Comparison of ENCODE assay signal across 1 cellular context in the genomic region with DNA sequence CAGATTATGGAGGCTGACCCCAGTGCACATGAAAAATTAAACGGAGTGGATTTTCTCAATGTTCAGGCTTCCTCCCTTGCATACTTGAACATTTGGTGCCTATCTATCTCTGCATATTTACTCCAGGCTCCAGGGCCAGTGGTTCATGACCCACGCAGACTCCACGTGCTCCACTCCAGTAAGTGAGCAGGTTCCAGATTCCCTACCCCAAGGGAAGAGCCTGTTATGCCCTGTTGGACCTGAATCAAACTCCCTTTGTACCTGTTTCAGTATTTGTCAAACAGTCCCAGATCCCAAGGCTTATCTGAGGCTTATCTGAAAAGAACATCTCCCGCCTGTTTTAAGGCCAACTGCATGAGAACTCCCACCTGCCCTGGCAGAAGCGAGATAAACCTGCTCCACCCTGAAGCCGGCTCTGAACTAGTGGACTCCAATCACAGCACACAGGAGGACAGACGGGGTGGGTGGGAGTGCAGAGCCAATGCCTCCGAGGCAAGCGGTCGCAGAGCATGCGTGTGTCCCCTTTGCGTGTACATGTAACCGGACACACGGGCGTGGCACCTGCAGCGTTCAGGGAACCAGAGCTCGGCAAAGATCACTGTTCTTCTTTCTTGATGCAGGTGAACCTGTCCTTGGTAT.
A peak's percentile ranks its signal among the peaks of the same experiment; 100 is the strongest.
TF ChIP-seq lines count a peak whose summit lies in the region.

No MANE protein-coding gene starts in this region.

TF ChIP-seq in HepG2, 621 proteins besides CTCF, POLR2A, EP300 and RAD21 (continued from another document and continues in another):
- 0 out of 2 replicates have a peak, but pooled peaks have one; percentile 0 for TF ChIP-seq TP53 (CRISPR knock-in tag; conservative IDR thresholded peaks at IDR 0.05)
- TF ChIP-seq, protein P1, sequence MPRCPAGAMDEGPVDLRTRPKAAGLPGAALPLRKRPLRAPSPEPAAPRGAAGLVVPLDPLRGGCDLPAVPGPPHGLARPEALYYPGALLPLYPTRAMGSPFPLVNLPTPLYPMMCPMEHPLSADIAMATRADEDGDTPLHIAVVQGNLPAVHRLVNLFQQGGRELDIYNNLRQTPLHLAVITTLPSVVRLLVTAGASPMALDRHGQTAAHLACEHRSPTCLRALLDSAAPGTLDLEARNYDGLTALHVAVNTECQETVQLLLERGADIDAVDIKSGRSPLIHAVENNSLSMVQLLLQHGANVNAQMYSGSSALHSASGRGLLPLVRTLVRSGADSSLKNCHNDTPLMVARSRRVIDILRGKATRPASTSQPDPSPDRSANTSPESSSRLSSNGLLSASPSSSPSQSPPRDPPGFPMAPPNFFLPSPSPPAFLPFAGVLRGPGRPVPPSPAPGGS (CRISPR knock-in tag; IDR thresholded peaks at IDR 0.05), result peak; percentile 29; the same call in 1 of the 2 replicates
- 0 out of 2 replicates have a peak, but pooled peaks have one; percentile 19 for TF ChIP-seq TARDBP (CRISPR knock-in tag; IDR thresholded peaks at IDR 0.05)
- TF ChIP-seq NFE2L1 (CRISPR knock-in tag; IDR thresholded peaks at IDR 0.05; ENCODE audit: borderline replicate concordance), result no peak
- no peak for TF ChIP-seq YEATS2 (CRISPR knock-in tag; IDR thresholded peaks at IDR 0.05; ENCODE audit: borderline replicate concordance)
- TF ChIP-seq, protein P2, sequence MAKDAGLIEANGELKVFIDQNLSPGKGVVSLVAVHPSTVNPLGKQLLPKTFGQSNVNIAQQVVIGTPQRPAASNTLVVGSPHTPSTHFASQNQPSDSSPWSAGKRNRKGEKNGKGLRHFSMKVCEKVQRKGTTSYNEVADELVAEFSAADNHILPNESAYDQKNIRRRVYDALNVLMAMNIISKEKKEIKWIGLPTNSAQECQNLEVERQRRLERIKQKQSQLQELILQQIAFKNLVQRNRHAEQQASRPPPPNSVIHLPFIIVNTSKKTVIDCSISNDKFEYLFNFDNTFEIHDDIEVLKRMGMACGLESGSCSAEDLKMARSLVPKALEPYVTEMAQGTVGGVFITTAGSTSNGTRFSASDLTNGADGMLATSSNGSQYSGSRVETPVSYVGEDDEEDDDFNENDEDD (CRISPR knock-in tag; IDR thresholded peaks at IDR 0.05; ENCODE audit: borderline replicate concordance), result peak; percentile 90; the same call in 1 of the 2 replicates
- no peak for TF ChIP-seq ZBTB8A (CRISPR knock-in tag; IDR thresholded peaks at IDR 0.05; ENCODE audit: borderline replicate concordance, low read depth)
- TF ChIP-seq MED13 (CRISPR knock-in tag; IDR thresholded peaks at IDR 0.05), result no peak
- peak; percentile 17; the same call in 1 of the 2 replicates for TF ChIP-seq KDM5B (CRISPR knock-in tag; IDR thresholded peaks at IDR 0.05; ENCODE audit: borderline replicate concordance)
- TF ChIP-seq SNAPC2 (CRISPR knock-in tag; IDR thresholded peaks at IDR 0.05), result no peak
- TF ChIP-seq ZMYM2 (CRISPR knock-in tag; IDR thresholded peaks at IDR 0.05), result peak; percentile 42; the same call in 1 of the 2 replicates
- TF ChIP-seq ZNF546 (CRISPR knock-in tag; conservative IDR thresholded peaks at IDR 0.05), result 0 out of 2 replicates have a peak, but pooled peaks have one; percentile 20
- TF ChIP-seq CHCHD3 (CRISPR knock-in tag; IDR thresholded peaks at IDR 0.05), result 0 out of 2 replicates have a peak, but pooled peaks have one; percentile 65
- TF ChIP-seq MTF1 (CRISPR knock-in tag; IDR thresholded peaks at IDR 0.05), result no peak
- no peak for TF ChIP-seq PLRG1 (conservative IDR thresholded peaks at IDR 0.05)
- TF ChIP-seq ZNF615 (CRISPR knock-in tag; IDR thresholded peaks at IDR 0.05; ENCODE audit: borderline replicate concordance), result no peak
- no peak for TF ChIP-seq SCMH1 (CRISPR knock-in tag; IDR thresholded peaks at IDR 0.05; ENCODE audit: borderline replicate concordance)
- no peak for TF ChIP-seq SP1 (IDR thresholded peaks at IDR 0.05)
- peak; percentile 4; the same call in 1 of the 2 replicates for TF ChIP-seq SP1 (CRISPR knock-in tag; IDR thresholded peaks at IDR 0.05)
- TF ChIP-seq, protein P3, sequence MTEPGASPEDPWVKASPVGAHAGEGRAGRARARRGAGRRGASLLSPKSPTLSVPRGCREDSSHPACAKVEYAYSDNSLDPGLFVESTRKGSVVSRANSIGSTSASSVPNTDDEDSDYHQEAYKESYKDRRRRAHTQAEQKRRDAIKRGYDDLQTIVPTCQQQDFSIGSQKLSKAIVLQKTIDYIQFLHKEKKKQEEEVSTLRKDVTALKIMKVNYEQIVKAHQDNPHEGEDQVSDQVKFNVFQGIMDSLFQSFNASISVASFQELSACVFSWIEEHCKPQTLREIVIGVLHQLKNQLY (CRISPR knock-in tag; IDR thresholded peaks at IDR 0.05), result peak; percentile 90
- TF ChIP-seq ZNF317 (CRISPR knock-in tag; IDR thresholded peaks at IDR 0.05), result 0 out of 2 replicates have a peak, but pooled peaks have one; percentile 8
- TF ChIP-seq PITX1 (CRISPR knock-in tag; IDR thresholded peaks at IDR 0.05), result peak; percentile 51; the same call in 1 of the 2 replicates
- TF ChIP-seq, protein P4, sequence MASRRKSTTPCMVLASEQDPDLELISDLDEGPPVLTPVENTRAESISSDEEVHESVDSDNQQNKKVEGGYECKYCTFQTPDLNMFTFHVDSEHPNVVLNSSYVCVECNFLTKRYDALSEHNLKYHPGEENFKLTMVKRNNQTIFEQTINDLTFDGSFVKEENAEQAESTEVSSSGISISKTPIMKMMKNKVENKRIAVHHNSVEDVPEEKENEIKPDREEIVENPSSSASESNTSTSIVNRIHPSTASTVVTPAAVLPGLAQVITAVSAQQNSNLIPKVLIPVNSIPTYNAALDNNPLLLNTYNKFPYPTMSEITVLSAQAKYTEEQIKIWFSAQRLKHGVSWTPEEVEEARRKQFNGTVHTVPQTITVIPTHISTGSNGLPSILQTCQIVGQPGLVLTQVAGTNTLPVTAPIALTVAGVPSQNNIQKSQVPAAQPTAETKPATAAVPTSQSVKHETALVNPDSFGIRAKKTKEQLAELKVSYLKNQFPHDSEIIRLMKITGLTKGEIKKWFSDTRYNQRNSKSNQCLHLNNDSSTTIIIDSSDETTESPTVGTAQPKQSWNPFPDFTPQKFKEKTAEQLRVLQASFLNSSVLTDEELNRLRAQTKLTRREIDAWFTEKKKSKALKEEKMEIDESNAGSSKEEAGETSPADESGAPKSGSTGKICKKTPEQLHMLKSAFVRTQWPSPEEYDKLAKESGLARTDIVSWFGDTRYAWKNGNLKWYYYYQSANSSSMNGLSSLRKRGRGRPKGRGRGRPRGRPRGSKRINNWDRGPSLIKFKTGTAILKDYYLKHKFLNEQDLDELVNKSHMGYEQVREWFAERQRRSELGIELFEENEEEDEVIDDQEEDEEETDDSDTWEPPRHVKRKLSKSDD (CRISPR knock-in tag; IDR thresholded peaks at IDR 0.05; ENCODE audit: low read depth), result 0 out of 2 replicates have a peak, but pooled peaks have one; percentile 66
- TF ChIP-seq MED1 (CRISPR knock-in tag; IDR thresholded peaks at IDR 0.05), result 0 out of 2 replicates have a peak, but pooled peaks have one; percentile 33
- TF ChIP-seq JUN (CRISPR knock-in tag; IDR thresholded peaks at IDR 0.05), result 0 out of 2 replicates have a peak, but pooled peaks have one; percentile 33
- TF ChIP-seq, protein P5, sequence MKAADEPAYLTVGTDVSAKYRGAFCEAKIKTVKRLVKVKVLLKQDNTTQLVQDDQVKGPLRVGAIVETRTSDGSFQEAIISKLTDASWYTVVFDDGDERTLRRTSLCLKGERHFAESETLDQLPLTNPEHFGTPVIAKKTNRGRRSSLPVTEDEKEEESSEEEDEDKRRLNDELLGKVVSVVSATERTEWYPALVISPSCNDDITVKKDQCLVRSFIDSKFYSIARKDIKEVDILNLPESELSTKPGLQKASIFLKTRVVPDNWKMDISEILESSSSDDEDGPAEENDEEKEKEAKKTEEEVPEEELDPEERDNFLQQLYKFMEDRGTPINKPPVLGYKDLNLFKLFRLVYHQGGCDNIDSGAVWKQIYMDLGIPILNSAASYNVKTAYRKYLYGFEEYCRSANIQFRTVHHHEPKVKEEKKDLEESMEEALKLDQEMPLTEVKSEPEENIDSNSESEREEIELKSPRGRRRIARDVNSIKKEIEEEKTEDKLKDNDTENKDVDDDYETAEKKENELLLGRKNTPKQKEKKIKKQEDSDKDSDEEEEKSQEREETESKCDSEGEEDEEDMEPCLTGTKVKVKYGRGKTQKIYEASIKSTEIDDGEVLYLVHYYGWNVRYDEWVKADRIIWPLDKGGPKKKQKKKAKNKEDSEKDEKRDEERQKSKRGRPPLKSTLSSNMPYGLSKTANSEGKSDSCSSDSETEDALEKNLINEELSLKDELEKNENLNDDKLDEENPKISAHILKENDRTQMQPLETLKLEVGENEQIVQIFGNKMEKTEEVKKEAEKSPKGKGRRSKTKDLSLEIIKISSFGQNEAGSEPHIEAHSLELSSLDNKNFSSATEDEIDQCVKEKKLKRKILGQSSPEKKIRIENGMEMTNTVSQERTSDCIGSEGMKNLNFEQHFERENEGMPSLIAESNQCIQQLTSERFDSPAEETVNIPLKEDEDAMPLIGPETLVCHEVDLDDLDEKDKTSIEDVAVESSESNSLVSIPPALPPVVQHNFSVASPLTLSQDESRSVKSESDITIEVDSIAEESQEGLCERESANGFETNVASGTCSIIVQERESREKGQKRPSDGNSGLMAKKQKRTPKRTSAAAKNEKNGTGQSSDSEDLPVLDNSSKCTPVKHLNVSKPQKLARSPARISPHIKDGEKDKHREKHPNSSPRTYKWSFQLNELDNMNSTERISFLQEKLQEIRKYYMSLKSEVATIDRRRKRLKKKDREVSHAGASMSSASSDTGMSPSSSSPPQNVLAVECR (CRISPR knock-in tag; IDR thresholded peaks at IDR 0.05; ENCODE audit: borderline replicate concordance), result peak; percentile 65; the same call in 1 of the 2 replicates
- peak; percentile 30; the same call in 1 of the 2 replicates for TF ChIP-seq SALL2 (CRISPR knock-in tag; IDR thresholded peaks at IDR 0.05)
- no peak for TF ChIP-seq KDM1A (CRISPR knock-in tag; IDR thresholded peaks at IDR 0.05)
- TF ChIP-seq ZFX (CRISPR knock-in tag; IDR thresholded peaks at IDR 0.05; ENCODE audit: low read depth), result 0 out of 2 replicates have a peak, but pooled peaks have one; percentile 31
- TF ChIP-seq, protein P6, sequence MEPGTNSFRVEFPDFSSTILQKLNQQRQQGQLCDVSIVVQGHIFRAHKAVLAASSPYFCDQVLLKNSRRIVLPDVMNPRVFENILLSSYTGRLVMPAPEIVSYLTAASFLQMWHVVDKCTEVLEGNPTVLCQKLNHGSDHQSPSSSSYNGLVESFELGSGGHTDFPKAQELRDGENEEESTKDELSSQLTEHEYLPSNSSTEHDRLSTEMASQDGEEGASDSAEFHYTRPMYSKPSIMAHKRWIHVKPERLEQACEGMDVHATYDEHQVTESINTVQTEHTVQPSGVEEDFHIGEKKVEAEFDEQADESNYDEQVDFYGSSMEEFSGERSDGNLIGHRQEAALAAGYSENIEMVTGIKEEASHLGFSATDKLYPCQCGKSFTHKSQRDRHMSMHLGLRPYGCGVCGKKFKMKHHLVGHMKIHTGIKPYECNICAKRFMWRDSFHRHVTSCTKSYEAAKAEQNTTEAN (CRISPR knock-in tag; conservative IDR thresholded peaks at IDR 0.05), result 0 out of 2 replicates have a peak, but pooled peaks have one; percentile 18
- TF ChIP-seq ZNF224 (CRISPR knock-in tag; IDR thresholded peaks at IDR 0.05), result 0 out of 2 replicates have a peak, but pooled peaks have one; percentile 75
- TF ChIP-seq, protein P7, sequence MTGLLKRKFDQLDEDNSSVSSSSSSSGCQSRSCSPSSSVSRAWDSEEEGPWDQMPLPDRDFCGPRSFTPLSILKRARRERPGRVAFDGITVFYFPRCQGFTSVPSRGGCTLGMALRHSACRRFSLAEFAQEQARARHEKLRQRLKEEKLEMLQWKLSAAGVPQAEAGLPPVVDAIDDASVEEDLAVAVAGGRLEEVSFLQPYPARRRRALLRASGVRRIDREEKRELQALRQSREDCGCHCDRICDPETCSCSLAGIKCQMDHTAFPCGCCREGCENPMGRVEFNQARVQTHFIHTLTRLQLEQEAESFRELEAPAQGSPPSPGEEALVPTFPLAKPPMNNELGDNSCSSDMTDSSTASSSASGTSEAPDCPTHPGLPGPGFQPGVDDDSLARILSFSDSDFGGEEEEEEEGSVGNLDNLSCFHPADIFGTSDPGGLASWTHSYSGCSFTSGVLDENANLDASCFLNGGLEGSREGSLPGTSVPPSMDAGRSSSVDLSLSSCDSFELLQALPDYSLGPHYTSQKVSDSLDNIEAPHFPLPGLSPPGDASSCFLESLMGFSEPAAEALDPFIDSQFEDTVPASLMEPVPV (CRISPR knock-in tag; IDR thresholded peaks at IDR 0.05), result no peak
- no peak for TF ChIP-seq SYNCRIP (IDR thresholded peaks at IDR 0.05; ENCODE audit: insufficient read depth, low read depth, low read length)
- TF ChIP-seq, protein P8, sequence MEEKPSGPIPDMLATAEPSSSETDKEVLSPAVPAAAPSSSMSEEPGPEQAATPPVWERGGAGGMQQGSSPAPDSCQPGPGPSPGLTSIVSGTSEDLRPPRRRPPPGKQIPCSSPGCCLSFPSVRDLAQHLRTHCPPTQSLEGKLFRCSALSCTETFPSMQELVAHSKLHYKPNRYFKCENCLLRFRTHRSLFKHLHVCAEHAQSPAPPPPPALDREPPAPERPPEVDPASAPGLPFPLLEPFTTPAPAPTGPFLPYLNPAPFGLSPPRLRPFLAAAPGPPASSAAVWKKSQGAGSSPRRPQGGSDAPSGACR (CRISPR knock-in tag; IDR thresholded peaks at IDR 0.05), result 0 out of 2 replicates have a peak, but pooled peaks have one; percentile 13
- TF ChIP-seq EHMT2 (IDR thresholded peaks at IDR 0.05; ENCODE audit: borderline replicate concordance, low read depth, low read length), result 0 out of 2 replicates have a peak, but pooled peaks have one; percentile 35
- TF ChIP-seq, protein P9, sequence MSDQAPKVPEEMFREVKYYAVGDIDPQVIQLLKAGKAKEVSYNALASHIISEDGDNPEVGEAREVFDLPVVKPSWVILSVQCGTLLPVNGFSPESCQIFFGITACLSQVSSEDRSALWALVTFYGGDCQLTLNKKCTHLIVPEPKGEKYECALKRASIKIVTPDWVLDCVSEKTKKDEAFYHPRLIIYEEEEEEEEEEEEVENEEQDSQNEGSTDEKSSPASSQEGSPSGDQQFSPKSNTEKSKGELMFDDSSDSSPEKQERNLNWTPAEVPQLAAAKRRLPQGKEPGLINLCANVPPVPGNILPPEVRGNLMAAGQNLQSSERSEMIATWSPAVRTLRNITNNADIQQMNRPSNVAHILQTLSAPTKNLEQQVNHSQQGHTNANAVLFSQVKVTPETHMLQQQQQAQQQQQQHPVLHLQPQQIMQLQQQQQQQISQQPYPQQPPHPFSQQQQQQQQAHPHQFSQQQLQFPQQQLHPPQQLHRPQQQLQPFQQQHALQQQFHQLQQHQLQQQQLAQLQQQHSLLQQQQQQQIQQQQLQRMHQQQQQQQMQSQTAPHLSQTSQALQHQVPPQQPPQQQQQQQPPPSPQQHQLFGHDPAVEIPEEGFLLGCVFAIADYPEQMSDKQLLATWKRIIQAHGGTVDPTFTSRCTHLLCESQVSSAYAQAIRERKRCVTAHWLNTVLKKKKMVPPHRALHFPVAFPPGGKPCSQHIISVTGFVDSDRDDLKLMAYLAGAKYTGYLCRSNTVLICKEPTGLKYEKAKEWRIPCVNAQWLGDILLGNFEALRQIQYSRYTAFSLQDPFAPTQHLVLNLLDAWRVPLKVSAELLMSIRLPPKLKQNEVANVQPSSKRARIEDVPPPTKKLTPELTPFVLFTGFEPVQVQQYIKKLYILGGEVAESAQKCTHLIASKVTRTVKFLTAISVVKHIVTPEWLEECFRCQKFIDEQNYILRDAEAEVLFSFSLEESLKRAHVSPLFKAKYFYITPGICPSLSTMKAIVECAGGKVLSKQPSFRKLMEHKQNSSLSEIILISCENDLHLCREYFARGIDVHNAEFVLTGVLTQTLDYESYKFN (CRISPR knock-in tag; conservative IDR thresholded peaks at IDR 0.05), result peak; percentile 66
- no peak for TF ChIP-seq ZNF670 (CRISPR knock-in tag; IDR thresholded peaks at IDR 0.05; ENCODE audit: borderline replicate concordance)
- 0 out of 2 replicates have a peak, but pooled peaks have one; percentile 8 for TF ChIP-seq SAP130 (CRISPR knock-in tag; IDR thresholded peaks at IDR 0.05; ENCODE audit: low read depth)
- 0 out of 2 replicates have a peak, but pooled peaks have one; percentile 17 for TF ChIP-seq TSC22D2 (CRISPR knock-in tag; IDR thresholded peaks at IDR 0.05; ENCODE audit: borderline replicate concordance)
- no peak; the same call in 1 of the 2 replicates for TF ChIP-seq ZNF501 (CRISPR knock-in tag; IDR thresholded peaks at IDR 0.05)
